Comparison of ENCODE assay signal across 8 cellular contexts in genomic region chr2:20443276-20443920, GRCh38. TPM values are rescaled to one million over a fixed set of nuclear protein-coding genes. Genes with fewer than 3 reads are reported as not detected.
DNase-seq lines count a peak whose midpoint lies in the region; ATAC-seq and TF ChIP-seq lines count a peak whose summit lies in the region.

No MANE protein-coding gene starts in this region.

- peaks cover 36% of the 10 kb centered on the region for H3K4me1 Mint-ChIP-seq in CD14-positive monocyte
- H3K4me1 Mint-ChIP-seq in T-cell: peaks cover 0 to 8% (median 2%) of the 10 kb centered on the region in 3 donors

- peaks cover 22% of the 10 kb centered on the region for H3F3A ChIP-seq in GM23248 (ENCODE audit: insufficient read depth)

- peak overlapping the region; percentile 43; the same call in 1 of the 2 replicates for H3K9ac ChIP-seq in GM23248

- POLR2A ChIA-PET in OCI-LY7 (lab: Charles Lee) (interaction anchor here (1.2 kb wide), 1 partner anchor 200 kb away, joined by 6 read pairs; no protein-coding TSS in a partner anchor), T-cell (lab: Charles Lee) (interaction anchor here in 1 of 2 donors (0.6 kb wide), 1 partner anchor 38 kb away, joined by 8 read pairs; no protein-coding TSS in a partner anchor)

- no peak for DNase-seq in CD14-positive monocyte (ENCODE audit: low spot score)
- peak; percentile 62 for DNase-seq in GM23248
- peak; percentile 55 for DNase-seq in OCI-LY7 (ENCODE audit: low spot score)
- peak; percentile 54 for DNase-seq in epithelial cell of esophagus (ENCODE audit: low read depth)
- DNase-seq in osteoblast (ENCODE audit: insufficient read length, low spot score, missing footprints): no peak
- DNase-seq in NCI-H2107 treated with DMSO at 0.1 percent for 48 hours (lab: John Stamatoyannopoulos, UW; ENCODE audit: unreplicated experiment): no peak
- no peak for DNase-seq in T-cell

- H3K9me2 ChIP-seq in GM23248 (ENCODE audit: insufficient read depth) (no peaks in the 10 kb centered on the region), OCI-LY7 (ENCODE audit: insufficient read depth, low read length) (no peaks in the 10 kb centered on the region)

- H3K27ac ChIP-seq in GM23248 (peak overlapping the region; percentile 54; the same call in 1 of the 2 replicates), OCI-LY7 (ENCODE audit: low read depth, low read length, poor library complexity, severe bottlenecking) (no peak overlapping the region), osteoblast (ENCODE audit: low read depth, low read length) (peak overlapping the region; percentile 51)

- H3K4me3 ChIP-seq in GM23248 (no peak overlapping the region), OCI-LY7 (ENCODE audit: low read depth, low read length, poor library complexity, severe bottlenecking) (no peak overlapping the region), epithelial cell of esophagus (ENCODE audit: low read length) (no peak overlapping the region), osteoblast (ENCODE audit: insufficient read depth, low read length) (no peak overlapping the region)

- H3K27me3 Mint-ChIP-seq in CD14-positive monocyte (ENCODE audit: low read depth in 3 of 3) (peaks cover 14 to 28% (median 25%) of the 10 kb centered on the region in 3 donors), T-cell (peaks cover 6 to 25% of the 10 kb centered on the region in 2 donors)

- peaks cover under 1% of the 10 kb centered on the region; the same call in 1 of the 2 replicates for H3K36me3 ChIP-seq in GM23248 (ENCODE audit: low read depth)
- H3K36me3 ChIP-seq in OCI-LY7 (ENCODE audit: insufficient read depth, low read length): no peaks in the 10 kb centered on the region
- H3K36me3 ChIP-seq in osteoblast (ENCODE audit: insufficient read depth, low read length): peaks cover under 1% of the 10 kb centered on the region

- H3K79me2 ChIP-seq in GM23248 (ENCODE audit: insufficient read depth) (peaks cover 20% of the 10 kb centered on the region), OCI-LY7 (ENCODE audit: insufficient read depth, low read depth, low read length) (no peaks in the 10 kb centered on the region), osteoblast (ENCODE audit: insufficient read depth, low read length) (peaks cover 20% of the 10 kb centered on the region)

- H3K4me1 ChIP-seq in GM23248 (ENCODE audit: insufficient read depth) (peaks cover 27% of the 10 kb centered on the region), OCI-LY7 (ENCODE audit: insufficient read depth, low read length, poor library complexity, severe bottlenecking) (peaks cover 3% of the 10 kb centered on the region), osteoblast (ENCODE audit: insufficient read depth, low read length) (peaks cover 29% of the 10 kb centered on the region)

- H3K9me3 ChIP-seq in GM23248 (ENCODE audit: low read depth): no peaks in the 10 kb centered on the region
- H3K9me3 ChIP-seq in OCI-LY7 (ENCODE audit: low read length): no peaks in the 10 kb centered on the region
- no peaks in the 10 kb centered on the region for H3K9me3 ChIP-seq in osteoblast (ENCODE audit: low read depth, low read length)

- BruUV-seq in OCI-LY7 (replicated peaks; lab: Mats Ljungman, UMichigan): no TSS peak

- in situ Hi-C loops in GM23248 (cut with MboI): no loop called here

- H3K27me3 ChIP-seq in GM23248 (replicated peaks; ENCODE audit: insufficient read depth): no peaks in the 10 kb centered on the region
- no peaks in the 10 kb centered on the region for H3K27me3 ChIP-seq in osteoblast (ENCODE audit: insufficient read depth, low read length)

- TF ChIP-seq CTCF in CD14-positive monocyte (IDR thresholded peaks at IDR 0.05) (peak; percentile 51), OCI-LY7 (conservative IDR thresholded peaks at IDR 0.05; ENCODE audit: low read length) (peak; percentile 90), epithelial cell of esophagus (IDR thresholded peaks at IDR 0.05; ENCODE audit: insufficient read depth, low read depth, low read length, missing control alignments) (peak; percentile 43), osteoblast (IDR thresholded peaks at IDR 0.05; ENCODE audit: extremely low read depth, low read depth, low read length) (peak; percentile 60)

- H3K9me3 Mint-ChIP-seq in CD14-positive monocyte: peaks cover 0 to 8% (median 2%) of the 10 kb centered on the region in 7 donors
- no peaks in the 10 kb centered on the region for H3K9me3 Mint-ChIP-seq in T-cell

- H3K27ac Mint-ChIP-seq in CD14-positive monocyte: no peak overlapping the region
- H3K27ac Mint-ChIP-seq in T-cell: no peak overlapping the region

- H3K4me3 Mint-ChIP-seq in CD14-positive monocyte: peak overlapping the region in 1 of 2 donors; percentile 7
- H3K4me3 Mint-ChIP-seq in T-cell: no peak overlapping the region

- ATAC-seq in GM21423 (IDR thresholded peaks at IDR 0.05; ENCODE audit: unreplicated experiment) (no peak), T-cell (replicated peaks in 1 of 4) (no peak)

- no peak overlapping the region for H2AFZ ChIP-seq in GM23248
- no peak overlapping the region for H2AFZ ChIP-seq in OCI-LY7 (ENCODE audit: low read length)
- no peak overlapping the region for H2AFZ ChIP-seq in osteoblast (ENCODE audit: low read length)

- peak overlapping the region; percentile 68 for H3K4me2 ChIP-seq in GM23248 (ENCODE audit: unreplicated experiment)
- no peak overlapping the region for H3K4me2 ChIP-seq in OCI-LY7 (ENCODE audit: low read length)
- no peak overlapping the region for H3K4me2 ChIP-seq in osteoblast (ENCODE audit: insufficient read depth, low read length)

- intact Hi-C loops in CD14-positive monocyte (cut with micrococcal nuclease) (loop anchor here in 1 of 2 donors (10.0 kb wide), 1 partner anchor 89 kb away; the partner anchor contains the start of gene PUM2), OCI-LY7 (cut with micrococcal nuclease; ENCODE audit: unreplicated experiment) (loop anchor here (1.0 kb wide), 2 partner anchors 192 to 199 kb away; no protein-coding TSS in a partner anchor)

- 23 to 33% methylated on average over 6 of the region's 6 CpGs for WGBS in GM23248 (ENCODE audit: low coverage in 1 of 2, low lambda C conversion rate in 2 of 2, missing lambda C conversion rate in 2 of 2), 2 experiments

- H3K36me3 Mint-ChIP-seq in CD14-positive monocyte: peaks cover 9% of the 10 kb centered on the region in 2 donors
- no peaks in the 10 kb centered on the region for H3K36me3 Mint-ChIP-seq in T-cell

- H4K20me1 ChIP-seq in GM23248 (ENCODE audit: insufficient read depth): no peaks in the 10 kb centered on the region
- no peaks in the 10 kb centered on the region for H4K20me1 ChIP-seq in OCI-LY7 (ENCODE audit: insufficient read depth, low read length)
- peaks cover 12% of the 10 kb centered on the region for H4K20me1 ChIP-seq in osteoblast (ENCODE audit: insufficient read depth, low read length)

- CTCF ChIA-PET in OCI-LY7 (lab: Charles Lee; ENCODE audit: unreplicated experiment) (interaction anchor here (0.6 to 0.8 kb wide), 2 partner anchors 170 to 218 kb away, joined by 3 to 4 read pairs; no protein-coding TSS in a partner anchor), T-cell (lab: Charles Lee) (interaction anchor here (0.6 to 2.3 kb wide), 11 partner anchors 9 to 527 kb away, joined by 3 to 16 read pairs (median 7); no protein-coding TSS in a partner anchor)

RNA-seq across cellular contexts. Expression of gene RHOB, which starts 3.5 kb away (rescaled TPM):
- polyA plus RNA-seq in CD14-positive monocyte: 10 to 100 TPM; 43.3 to 66.3 TPM
- 303 and 305 TPM in 2 replicates for total RNA-seq in GM23248 (2014; rRNA removed; shearing (Covaris generic))
- polyA plus RNA-seq in GM23248 (2016; fragmentation: Nextera tagmentation; extraction: Ambion mirVana): 45.6 and 47.8 TPM in 2 replicates
- total RNA-seq in OCI-LY7 (2014; rRNA removed; shearing (Covaris generic)): 0.15 TPM in 1 of 2 replicates, not detected in the other
- 0.36 TPM in 1 of 2 replicates, not detected in the other for total RNA-seq in OCI-LY7 (2022)
- total RNA-seq in osteoblast: 145 and 161 TPM in 2 replicates
- 10 to 100 TPM; 11.4 to 42.4 (median 14.7) TPM for total RNA-seq in T-cell

Comparison
In these comparisons a context has a peak if more than half of its experiments do, and no peak if none do; other contexts are left out.
1. DNase-seq: peak in GM23248 (single experiment), OCI-LY7 (single experiment) and epithelial cell of esophagus (single experiment); none in CD14-positive monocyte (single experiment), osteoblast (single experiment), NCI-H2107 treated with DMSO at 0.1 percent for 48 hours (single experiment) and T-cell (0 of 34).
2. RNA of gene RHOB, which starts 3.5 kb away (total RNA-seq): 303 to 305 TPM in GM23248, 145 to 161 TPM in osteoblast and 11.4 to 42.4 TPM in T-cell; 0.15 to 0.36 TPM in OCI-LY7; every median in the first group is over 4 times any median in the second.
3. Peak in every context shown above with its lines, with median percentiles within 50 percentile points of each other: CTCF ChIP-seq.